In the genomic region with DNA sequence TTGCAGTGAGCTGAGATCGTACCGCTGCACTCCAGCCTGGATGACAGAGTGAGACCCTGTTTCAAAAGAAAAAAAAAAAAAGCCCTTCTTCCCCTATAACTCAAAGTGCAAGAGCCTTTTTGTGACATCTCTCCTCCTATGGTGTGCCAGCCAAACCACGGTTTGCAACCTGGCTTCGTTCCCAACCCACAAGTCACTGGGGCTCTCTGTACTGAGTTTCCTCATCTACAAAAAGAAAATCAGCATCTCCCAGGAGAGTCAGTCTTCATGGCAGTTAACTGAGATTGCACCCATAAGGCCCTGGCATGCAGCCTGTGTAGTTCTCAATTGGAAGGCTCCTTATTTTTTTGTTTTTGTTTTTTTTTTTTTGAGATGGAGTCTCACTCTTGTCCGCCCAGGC, we compare ENCODE assay signal across 11 cellular contexts. TPM values are rescaled to one million over a fixed set of nuclear protein-coding genes. Genes with fewer than 3 reads are reported as not detected.
DNase-seq lines count a peak whose midpoint lies in the region; ATAC-seq and TF ChIP-seq lines count a peak whose summit lies in the region.
"Had no signal": no experiment of that assay in that cellular context is flagged by ENCODE, and none has a peak within 500 bp of the region (broad histone marks: within the 10 kb centered on the region; RNA-seq: fewer than 3 reads in every experiment).

No MANE protein-coding gene starts in this region.

- intact Hi-C loops in posterior vena cava (cut with DNase I): no loop called here

- no peak for ATAC-seq in activated T-helper 17 cell treated with anti-CD3 and anti-CD28 coated beads, Interleukin-2, amount 50 U/mL, for 72 hours (replicated peaks)
- ATAC-seq in HG03354 (IDR thresholded peaks at IDR 0.05; ENCODE audit: poor library complexity, severe bottlenecking, unreplicated experiment): no peak

- no peaks in the 10 kb centered on the region for H3K9me3 Mint-ChIP-seq in activated T-helper 17 cell treated with anti-CD3 and anti-CD28 coated beads, Interleukin-2, amount 50 U/mL, for 72 hours

- peak overlapping the region in 1 of 2 donors; percentile 32 for H3K27ac ChIP-seq in coronary artery
- H3K27ac ChIP-seq: testis had no signal

- H3K4me3 Mint-ChIP-seq in activated T-helper 17 cell treated with anti-CD3 and anti-CD28 coated beads, Interleukin-2, amount 50 U/mL, for 72 hours: no peak overlapping the region

- no peaks in the 10 kb centered on the region for H3K4me1 Mint-ChIP-seq in activated T-helper 17 cell treated with anti-CD3 and anti-CD28 coated beads, Interleukin-2, amount 50 U/mL, for 72 hours

- H3K36me3 Mint-ChIP-seq in activated T-helper 17 cell treated with anti-CD3 and anti-CD28 coated beads, Interleukin-2, amount 50 U/mL, for 72 hours (ENCODE audit: low read depth): peaks cover 78% of the 10 kb centered on the region

- H3K27ac Mint-ChIP-seq in activated T-helper 17 cell treated with anti-CD3 and anti-CD28 coated beads, Interleukin-2, amount 50 U/mL, for 72 hours: peak overlapping the region; percentile 17

- H3K27me3 Mint-ChIP-seq in activated T-helper 17 cell treated with anti-CD3 and anti-CD28 coated beads, Interleukin-2, amount 50 U/mL, for 72 hours: no peaks in the 10 kb centered on the region

- DNase-seq in SIG-M5 treated with dmso at 0.1 percent for 504 hours (lab: John Stamatoyannopoulos, UW; ENCODE audit: unreplicated experiment) (peak; percentile 37), SIG-M5 (lab: John Stamatoyannopoulos, UW) (no peak), M059J (ENCODE audit: low read depth) (peak; percentile 73), posterior vena cava (ENCODE audit: low spot score) (peak; percentile 82), coronary artery (ENCODE audit: low spot score) (no peak), HPDE6-E6E7 (ENCODE audit: extremely low spot score) (no peak)
- DNase-seq: NCI-H510A treated with DMSO at 0.1 percent for 48 hours, testis had no signal

- no peak overlapping the region for H3K4me3 ChIP-seq in coronary artery
- H3K4me3 ChIP-seq: ascending aorta, testis had no signal

- TF ChIP-seq CTCF in coronary artery (IDR thresholded peaks at IDR 0.05): no peak

RNA-seq across cellular contexts. Expression of gene ODF2, which starts 14.8 kb away (rescaled TPM):
- 32.7 and 56.5 TPM in 2 replicates for total RNA-seq in M059J (2014; rRNA removed; shearing (Covaris generic))
- total RNA-seq in activated T-helper 17 cell treated with anti-CD3 and anti-CD28 coated beads, Interleukin-2, amount 50 U/mL, for 72 hours: 10 to 100 TPM; 49.4 to 66.2 TPM
- total RNA-seq in posterior vena cava: 10 to 100 TPM; 17.5 to 19.8 TPM

RNA-seq across cellular contexts. Expression of gene GLE1, which starts 34.0 kb away (rescaled TPM):
- total RNA-seq in M059J (2014; rRNA removed; shearing (Covaris generic)): 48.2 and 61.4 TPM in 2 replicates
- 10 to 100 TPM; 53.6 TPM for total RNA-seq in activated T-helper 17 cell treated with anti-CD3 and anti-CD28 coated beads, Interleukin-2, amount 50 U/mL, for 72 hours
- 10 to 100 TPM; 14.6 to 15.5 TPM for total RNA-seq in posterior vena cava

RNA-seq across cellular contexts. Expression of gene CERCAM, which starts 49.9 kb away (rescaled TPM):
- total RNA-seq in M059J (2014; rRNA removed; shearing (Covaris generic)): 15.5 and 24.1 TPM in 2 replicates
- 1 to 10 TPM in 1 of 2 donors, under 1 TPM in 1; 0.56 to 1.7 TPM for total RNA-seq in activated T-helper 17 cell treated with anti-CD3 and anti-CD28 coated beads, Interleukin-2, amount 50 U/mL, for 72 hours
- 10 to 100 TPM; 64.1 to 97.6 TPM for total RNA-seq in posterior vena cava

Comparison
In these comparisons a context has a peak if more than half of its experiments do, and no peak if none do; other contexts are left out.
1. DNase-seq: peak in SIG-M5 treated with dmso at 0.1 percent for 504 hours (single experiment), M059J (single experiment) and posterior vena cava (single experiment); none in SIG-M5 (single experiment), coronary artery (single experiment) and HPDE6-E6E7 (single experiment).